ENCODE assay signal across 26 cellular contexts in the genomic region with DNA sequence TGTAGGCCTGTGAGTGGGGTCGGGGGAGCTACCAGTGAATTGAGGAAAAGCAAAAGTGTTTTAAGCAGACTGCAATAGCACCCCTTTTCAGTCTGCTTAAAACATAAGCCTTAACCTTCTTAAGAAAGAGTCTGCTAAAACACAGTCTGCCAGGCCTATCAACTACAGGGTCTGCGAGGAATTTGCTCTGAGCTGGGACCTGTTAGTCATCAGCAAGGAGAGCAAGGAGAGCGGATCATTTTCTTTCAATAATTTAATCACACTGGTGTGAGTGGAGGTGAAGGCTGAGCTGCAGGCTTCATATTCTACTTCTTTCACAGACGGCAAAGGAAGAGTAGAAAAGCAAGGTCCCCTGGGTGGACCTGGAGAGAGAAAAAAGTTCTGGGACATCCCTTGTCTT.
"Had no signal": no experiment of that assay in that cellular context is flagged by ENCODE, and none has a peak within 500 bp of the region (broad histone marks: within the 10 kb centered on the region; RNA-seq: fewer than 3 reads in every experiment).

No MANE protein-coding gene starts in this region.

- FAIRE-seq: endometrium had no signal

- H3K4me3 ChIP-seq: body of pancreas, heart left ventricle, tibial artery had no signal

- H3K9me3 ChIP-seq: body of pancreas, heart left ventricle, tibial artery had no signal

- H3K27ac ChIP-seq: body of pancreas, heart left ventricle, tibial artery had no signal

- ATAC-seq: activated CD4-positive, alpha-beta T cell treated with anti-CD3 and anti-CD28 coated beads for 36 hours; body of pancreas; heart left ventricle; left colon; right cardiac atrium had no signal

- H3K27me3 ChIP-seq: body of pancreas, heart left ventricle, tibial artery had no signal

- DNase-seq: activated B cell treated with CpG ODN at 0.5 μM for 24 hours; activated CD4-positive, alpha-beta T cell treated with anti-CD3 and anti-CD28 coated beads for 36 hours; activated CD4-positive, alpha-beta T cell treated with anti-CD3 and anti-CD28 coated beads, Interleukin-2, amount 50 U/mL, for 4 hours; activated CD8-positive, alpha-beta memory T cell treated with anti-CD3 and anti-CD28 coated beads for 24 hours; activated CD8-positive, alpha-beta memory T cell treated with anti-CD3 and anti-CD28 coated beads, Interleukin-2, amount 50 U/mL, for 4 hours; activated naive CD4-positive, alpha-beta T cell; activated naive CD8-positive, alpha-beta T cell treated with anti-CD3 and anti-CD28 coated beads for 36 hours; activated T-cell treated with anti-CD3 and anti-CD28 coated beads, Interleukin-2, amount 50 U/mL, for 24 hours; amygdala; body of pancreas; effector CD4-positive, alpha-beta T cell; heart left ventricle; islet precursor cell; left colon; occipital lobe; posterior cingulate gyrus; stimulated activated CD4-positive, alpha-beta T cell treated with anti-CD3 and anti-CD28 coated beads, Interleukin-12 subunit alpha, Interleukin-12 subunit beta, amount 100 ng/mL, for 4 hours; stimulated activated CD4-positive, alpha-beta T cell treated with anti-CD3 and anti-CD28 coated beads, Interleukin-4, amount 100 ng/mL, for 4 hours; T-helper 9 cell; tibial artery had no signal

- H3K4me3 Mint-ChIP-seq: activated B cell treated with CpG ODN at 0.5 μM for 24 hours; activated CD4-positive, alpha-beta T cell treated with anti-CD3 and anti-CD28 coated beads for 36 hours; activated naive CD8-positive, alpha-beta T cell treated with anti-CD3 and anti-CD28 coated beads for 36 hours; activated T-cell treated with anti-CD3 and anti-CD28 coated beads, Interleukin-2, amount 50 U/mL, for 24 hours; dendritic cell treated with granulocyte-macrophage colony-stimulating factor and Interleukin-4, amounts not matched to agents 40 ng/mL and 50 ng/mL, for 4 days; memory B cell; stimulated activated naive CD8-positive, alpha-beta T cell treated with anti-CD3 and anti-CD28 coated beads, Interleukin-15, Interleukin-2, amounts not matched to agents 100 ng/mL and 50 ng/mL, for 24 hours had no signal

- H3K27ac Mint-ChIP-seq: activated B cell treated with CpG ODN at 0.5 μM for 24 hours; activated CD4-positive, alpha-beta T cell treated with anti-CD3 and anti-CD28 coated beads for 36 hours; activated naive CD8-positive, alpha-beta T cell treated with anti-CD3 and anti-CD28 coated beads for 36 hours; activated T-cell treated with anti-CD3 and anti-CD28 coated beads, Interleukin-2, amount 50 U/mL, for 24 hours; activated T-helper 2 cell treated with anti-CD3 and anti-CD28 coated beads, Interferon-gamma antibody, Interleukin-2, Interleukin-4, amounts not matched to agents 10 μg/mL and 5 μg/mL and 100 μg/mL, durations not matched to agents 14 hours and 24 hours and 36 hours; dendritic cell treated with granulocyte-macrophage colony-stimulating factor and Interleukin-4, amounts not matched to agents 40 ng/mL and 50 ng/mL, for 4 days; memory B cell; stimulated activated naive CD8-positive, alpha-beta T cell treated with anti-CD3 and anti-CD28 coated beads, Interleukin-15, Interleukin-2, amounts not matched to agents 100 ng/mL and 50 ng/mL, for 24 hours had no signal

- H3K4me1 Mint-ChIP-seq: activated B cell treated with CpG ODN at 0.5 μM for 24 hours; activated CD4-positive, alpha-beta T cell treated with anti-CD3 and anti-CD28 coated beads for 36 hours; activated naive CD8-positive, alpha-beta T cell treated with anti-CD3 and anti-CD28 coated beads for 36 hours; memory B cell had no signal

- H3K27me3 Mint-ChIP-seq: activated CD4-positive, alpha-beta T cell treated with anti-CD3 and anti-CD28 coated beads for 36 hours had no signal

- H3K36me3 ChIP-seq: heart left ventricle, tibial artery had no signal

- H3K36me3 Mint-ChIP-seq: activated naive CD8-positive, alpha-beta T cell treated with anti-CD3 and anti-CD28 coated beads for 36 hours; memory B cell had no signal

- H3K9me3 Mint-ChIP-seq: activated B cell treated with CpG ODN at 0.5 μM for 24 hours; activated naive CD8-positive, alpha-beta T cell treated with anti-CD3 and anti-CD28 coated beads for 36 hours; activated T-cell treated with anti-CD3 and anti-CD28 coated beads, Interleukin-2, amount 50 U/mL, for 24 hours; activated T-helper 2 cell treated with anti-CD3 and anti-CD28 coated beads, Interferon-gamma antibody, Interleukin-2, Interleukin-4, amounts not matched to agents 10 μg/mL and 5 μg/mL and 100 μg/mL, durations not matched to agents 14 hours and 24 hours and 36 hours; dendritic cell treated with granulocyte-macrophage colony-stimulating factor and Interleukin-4, amounts not matched to agents 40 ng/mL and 50 ng/mL, for 4 days; memory B cell; stimulated activated naive CD8-positive, alpha-beta T cell treated with anti-CD3 and anti-CD28 coated beads, Interleukin-15, Interleukin-2, amounts not matched to agents 100 ng/mL and 50 ng/mL, for 24 hours had no signal

- H3K4me1 ChIP-seq: body of pancreas, heart left ventricle had no signal
